1 cellular context compared by ENCODE assay signal in genomic region chr7:31892099-31892787, GRCh38.
A peak's percentile ranks its signal among the peaks of the same experiment; 100 is the strongest.
TF ChIP-seq lines count a peak whose summit lies in the region.

No MANE protein-coding gene starts in this region.

TF ChIP-seq in GM12878, 131 proteins besides CTCF, POLR2A, EP300 and RAD21 (continued from another document and continues in another):
- TF ChIP-seq ETV6 (conservative IDR thresholded peaks at IDR 0.05 in 1 of 2, IDR thresholded peaks at IDR 0.05 in 1 of 2; ENCODE audit: borderline replicate concordance in 1 of 2, low read depth in 1 of 2) = peak in 1 of 2 experiments; percentile 38; a peak in 1 of 4 replicates
- TF ChIP-seq CEBPZ (IDR thresholded peaks at IDR 0.05; ENCODE audit: low read depth, low read length) = no peak
- peak; percentile 91 for TF ChIP-seq ATF2 (IDR thresholded peaks at IDR 0.05; ENCODE audit: low read length)
- no peak for TF ChIP-seq SMARCA5 (IDR thresholded peaks at IDR 0.05)
- TF ChIP-seq BHLHE40 (IDR thresholded peaks at IDR 0.05; ENCODE audit: borderline replicate concordance in 1 of 2, low read depth in 2 of 2, low read length in 1 of 2) = no peak; a peak in 1 of 4 replicates
- TF ChIP-seq SRF (IDR thresholded peaks at IDR 0.05; ENCODE audit: low read depth in 2 of 2, low read length in 2 of 2) = no peak
- no peak for TF ChIP-seq RBBP5 (conservative IDR thresholded peaks at IDR 0.05)
- TF ChIP-seq WRNIP1 (IDR thresholded peaks at IDR 0.05; ENCODE audit: borderline replicate concordance, low read depth, low read length) = no peak
- TF ChIP-seq PAX5 (IDR thresholded peaks at IDR 0.05; ENCODE audit: borderline replicate concordance, low read depth, low read length) = peak; percentile 74
- no peak for TF ChIP-seq IRF5 (IDR thresholded peaks at IDR 0.05; ENCODE audit: borderline replicate concordance)
- TF ChIP-seq ASH2L (IDR thresholded peaks at IDR 0.05; ENCODE audit: borderline replicate concordance, low read depth) = no peak
- TF ChIP-seq MLLT1 (IDR thresholded peaks at IDR 0.05) = 0 out of 2 replicates have a peak, but pooled peaks have one; percentile 33
- peak; percentile 31; the same call in 1 of the 2 replicates for TF ChIP-seq CREM (IDR thresholded peaks at IDR 0.05; ENCODE audit: low read depth)
- no peak; the same call in 1 of the 2 replicates for TF ChIP-seq EED (IDR thresholded peaks at IDR 0.05; ENCODE audit: low read depth)
- TF ChIP-seq BMI1 (IDR thresholded peaks at IDR 0.05; ENCODE audit: borderline replicate concordance) = no peak; the same call in 1 of the 2 replicates
- TF ChIP-seq RB1 (IDR thresholded peaks at IDR 0.05; ENCODE audit: borderline replicate concordance) = no peak
- TF ChIP-seq IRF3 (IDR thresholded peaks at IDR 0.05) = no peak
- peak; percentile 46; the same call in 1 of the 2 replicates for TF ChIP-seq RELB (IDR thresholded peaks at IDR 0.05; ENCODE audit: low read depth)
- no peak for TF ChIP-seq ZZZ3 (IDR thresholded peaks at IDR 0.05; ENCODE audit: control insufficient read depth, insufficient read length, low read depth)
- no peak for TF ChIP-seq RELA (IDR thresholded peaks at IDR 0.05; ENCODE audit: borderline replicate concordance, partially characterized antibody)
- no peak for TF ChIP-seq CHD1 (IDR thresholded peaks at IDR 0.05; ENCODE audit: low read depth, low read length)
- no peak for TF ChIP-seq MYC (IDR thresholded peaks at IDR 0.05; ENCODE audit: insufficient read depth, insufficient read length, insufficient replicate concordance, low read length, severe bottlenecking)
- no peak for TF ChIP-seq HDGF (IDR thresholded peaks at IDR 0.05)
- TF ChIP-seq SREBF2 (IDR thresholded peaks at IDR 0.05; ENCODE audit: low read length) = no peak
- no peak for TF ChIP-seq BRCA1 (IDR thresholded peaks at IDR 0.05; ENCODE audit: low read depth, low read length)
- TF ChIP-seq BACH1 (IDR thresholded peaks at IDR 0.05; ENCODE audit: borderline replicate concordance) = no peak
- TF ChIP-seq GABPA (IDR thresholded peaks at IDR 0.05; ENCODE audit: low read depth) = no peak
- TF ChIP-seq SMAD5 (IDR thresholded peaks at IDR 0.05; ENCODE audit: low read depth) = no peak
- no peak for TF ChIP-seq FOS (IDR thresholded peaks at IDR 0.05; ENCODE audit: borderline replicate concordance, extremely low read depth, insufficient read length)
- TF ChIP-seq CBX3 (IDR thresholded peaks at IDR 0.05; ENCODE audit: borderline replicate concordance, low read depth) = no peak
- TF ChIP-seq BCL3 (IDR thresholded peaks at IDR 0.05; ENCODE audit: borderline replicate concordance, insufficient read depth, low read depth, low read length, poor library complexity, severe bottlenecking) = peak; percentile 84
- no peak for TF ChIP-seq POLR2AphosphoS5 (IDR thresholded peaks at IDR 0.05; ENCODE audit: low read length)
- no peak for TF ChIP-seq NKRF (conservative IDR thresholded peaks at IDR 0.05)
- TF ChIP-seq ATF3 (IDR thresholded peaks at IDR 0.05; ENCODE audit: borderline replicate concordance, extremely low read depth, low read depth, low read length) = no peak
- no peak for TF ChIP-seq SIX5 (IDR thresholded peaks at IDR 0.05; ENCODE audit: low read depth, low read length, severe bottlenecking)
- TF ChIP-seq HDAC2 (IDR thresholded peaks at IDR 0.05) = no peak
- peak; percentile 62 for TF ChIP-seq ATF7 (IDR thresholded peaks at IDR 0.05; ENCODE audit: low read depth)
- peak; percentile 97 for TF ChIP-seq POU2F2 (IDR thresholded peaks at IDR 0.05; ENCODE audit: borderline replicate concordance, low read depth, low read length)
- no peak for TF ChIP-seq MAX (IDR thresholded peaks at IDR 0.05; ENCODE audit: low read depth, low read length)
- TF ChIP-seq YY1 (IDR thresholded peaks at IDR 0.05; ENCODE audit: low read depth, low read length) = no peak
- no peak for TF ChIP-seq RCOR1 (conservative IDR thresholded peaks at IDR 0.05; ENCODE audit: low read depth, low read length)
- TF ChIP-seq SUPT20H (IDR thresholded peaks at IDR 0.05; ENCODE audit: borderline replicate concordance, control insufficient read depth, low read depth, low read length) = no peak
- no peak for TF ChIP-seq ZSCAN29 (IDR thresholded peaks at IDR 0.05)
- TF ChIP-seq PRDM15 (CRISPR knock-in tag; IDR thresholded peaks at IDR 0.05) = no peak
- TF ChIP-seq KAT2A (conservative IDR thresholded peaks at IDR 0.05; ENCODE audit: control insufficient read depth, low read depth, low read length) = no peak
